16 cellular contexts compared by ENCODE assay signal in genomic region chr17:79391376-79391775, GRCh38.
DNase-seq lines count a peak whose midpoint lies in the region; ATAC-seq, FAIRE-seq and TF ChIP-seq lines count a peak whose summit lies in the region.
"Had no signal": no experiment of that assay in that cellular context is flagged by ENCODE, and none has a peak within 500 bp of the region (broad histone marks: within the 10 kb centered on the region; RNA-seq: fewer than 3 reads in every experiment).

No MANE protein-coding gene starts in this region.

- TF ChIP-seq CTCF in A549 (IDR thresholded peaks at IDR 0.05) (no peak), HCT116 (IDR thresholded peaks at IDR 0.05 in 2 of 3, conservative IDR thresholded peaks at IDR 0.05 in 1 of 3; ENCODE audit: borderline replicate concordance in 1 of 3, insufficient read depth in 1 of 3, low read depth in 2 of 3, low read length in 2 of 3) (no peak), bronchial epithelial cell (IDR thresholded peaks at IDR 0.05; ENCODE audit: insufficient read depth, low read length, severe bottlenecking) (no peak)

- intact Hi-C loops in HCT116 (cut with micrococcal nuclease): loop anchor here (1.0 kb wide), 2 partner anchors 203 to 372 kb away; no protein-coding TSS in a partner anchor

- no peaks in the 10 kb centered on the region for H3K36me3 Mint-ChIP-seq in stimulated activated memory B cell treated with anti-CD40 and anti-IgM and Interleukin-4, amounts not matched to agents 10 μg/mL and 1 μg/mL and 100 μg/mL, for 72 hours
- H3K36me3 Mint-ChIP-seq: CD4-positive, alpha-beta memory T cell had no signal

- no peak overlapping the region for H3K4me3 ChIP-seq in A549
- H3K4me3 ChIP-seq in HCT116 (replicated peaks in 1 of 2; ENCODE audit: low read depth in 1 of 2, low read length in 2 of 2): no peak overlapping the region
- H3K4me3 ChIP-seq in bronchial epithelial cell (ENCODE audit: low read depth, low read length): no peak overlapping the region
- H3K4me3 ChIP-seq: GM12878, GM23338, HAP-1 had no signal

- no peak overlapping the region for H3K27ac ChIP-seq in A549
- H3K27ac ChIP-seq in HCT116 (ENCODE audit: low read depth, low read length): no peak overlapping the region
- H3K27ac ChIP-seq: C4-2B, HL-60 had no signal

- POLR2A ChIA-PET in A549 (lab: Yijun Ruan, JAX) (interaction anchor here (1.5 kb wide), 1 partner anchor 10 kb away, joined by 4 read pairs; no protein-coding TSS in a partner anchor), HCT116 (lab: Charles Lee) (no interaction called here)

- H2AFZ ChIP-seq in HCT116 (ENCODE audit: low read depth, low read length, poor library complexity, severe bottlenecking): no peak overlapping the region

- H3K79me2 ChIP-seq in HCT116 (ENCODE audit: insufficient read depth, low read length): no peaks in the 10 kb centered on the region

- TF ChIP-seq EP300 in A549 (IDR thresholded peaks at IDR 0.05): no peak

- H3K4me1 Mint-ChIP-seq in stimulated activated memory B cell treated with anti-CD40 and anti-IgM and Interleukin-4, amounts not matched to agents 10 μg/mL and 1 μg/mL and 100 μg/mL, for 72 hours: peaks cover 21% of the 10 kb centered on the region

- 66% methylated on average over 11 of the region's 11 CpGs for WGBS in A549 (ENCODE audit: missing lambda C conversion rate)

- no peaks in the 10 kb centered on the region for H3K4me1 ChIP-seq in A549
- H3K4me1 ChIP-seq in HCT116 (ENCODE audit: control insufficient read depth in 1 of 2, insufficient read depth in 2 of 2, low read length in 2 of 2): peaks cover 0 to 8% of the 10 kb centered on the region in 2 experiments; a peak in 1 of 4 replicates
- H3K4me1 ChIP-seq: BE2C, HAP-1 had no signal

- TF ChIP-seq RAD21 in A549 (conservative IDR thresholded peaks at IDR 0.05 in 1 of 2, IDR thresholded peaks at IDR 0.05 in 1 of 2) (no peak), HCT116 (IDR thresholded peaks at IDR 0.05; ENCODE audit: low read depth) (no peak)

- H3K9me2 ChIP-seq in HCT116 (ENCODE audit: insufficient read depth): no peaks in the 10 kb centered on the region

- H3K4me2 ChIP-seq in A549 (no peak overlapping the region), HCT116 (ENCODE audit: low read length) (peak overlapping the region; percentile 52; the same call in 1 of the 2 replicates)
- H3K4me2 ChIP-seq: GM23338 had no signal

- H3K27ac Mint-ChIP-seq in stimulated activated memory B cell treated with anti-CD40 and anti-IgM and Interleukin-4, amounts not matched to agents 10 μg/mL and 1 μg/mL and 100 μg/mL, for 72 hours: peak overlapping the region; percentile 57
- H3K27ac Mint-ChIP-seq: CD4-positive, alpha-beta memory T cell; GM23338 had no signal

- peaks cover 56% of the 10 kb centered on the region for H3K27me3 ChIP-seq in HCT116 (ENCODE audit: insufficient read depth, low read length)
- peaks cover 6% of the 10 kb centered on the region for H3K27me3 ChIP-seq in bronchial epithelial cell (ENCODE audit: control insufficient read depth, insufficient read depth, low read length)

- FAIRE-seq in A549 (lab: Jason Lieb, UNC) (no peak), bronchial epithelial cell (lab: Jason Lieb, UNC) (peak; percentile 86)
- FAIRE-seq: A204.1 had no signal

- H3K9me3 Mint-ChIP-seq in stimulated activated memory B cell treated with anti-CD40 and anti-IgM and Interleukin-4, amounts not matched to agents 10 μg/mL and 1 μg/mL and 100 μg/mL, for 72 hours: no peaks in the 10 kb centered on the region
- H3K9me3 Mint-ChIP-seq: GM23338 had no signal

- H3K27me3 Mint-ChIP-seq in stimulated activated memory B cell treated with anti-CD40 and anti-IgM and Interleukin-4, amounts not matched to agents 10 μg/mL and 1 μg/mL and 100 μg/mL, for 72 hours: peaks cover 58% of the 10 kb centered on the region

- H3K36me3 ChIP-seq in HCT116 (ENCODE audit: control insufficient read depth in 1 of 2, insufficient read depth in 2 of 2, low read length in 2 of 2) (no peaks in the 10 kb centered on the region), bronchial epithelial cell (ENCODE audit: control insufficient read depth, insufficient read depth, low read length) (no peaks in the 10 kb centered on the region)
- H3K36me3 ChIP-seq: BE2C, HAP-1 had no signal

- peak in 1 of 2 experiments; percentile 3; a peak in 2 of 6 replicates for ATAC-seq in A549
- no peak for ATAC-seq in HCT116
- ATAC-seq in stimulated activated memory B cell treated with anti-CD40 and anti-IgM and Interleukin-4, amounts not matched to agents 10 μg/mL and 1 μg/mL and 100 μg/mL, for 72 hours: no peak
- ATAC-seq in HG02588 (IDR thresholded peaks at IDR 0.05; ENCODE audit: unreplicated experiment): no peak

- H3K4me3 Mint-ChIP-seq in stimulated activated memory B cell treated with anti-CD40 and anti-IgM and Interleukin-4, amounts not matched to agents 10 μg/mL and 1 μg/mL and 100 μg/mL, for 72 hours: no peak overlapping the region
- H3K4me3 Mint-ChIP-seq: CD4-positive, alpha-beta memory T cell; GM23338 had no signal

- TF ChIP-seq POLR2A in A549 (IDR thresholded peaks at IDR 0.05; ENCODE audit: low read length) (no peak), HCT116 (IDR thresholded peaks at IDR 0.05; ENCODE audit: borderline replicate concordance, extremely low read depth, insufficient read depth, insufficient read length) (no peak)

- DNase-seq in A549 (ENCODE audit: low read depth in 1 of 2, low spot score in 1 of 2): no peak
- no peak for DNase-seq in HCT116 (ENCODE audit: low read depth, low spot score)
- no peak for DNase-seq in bronchial epithelial cell (ENCODE audit: low read depth)
- DNase-seq in hippocampal formation (lab: John Stamatoyannopoulos, UW): no peak
- no peak for DNase-seq in NCI-H2107 (lab: John Stamatoyannopoulos, UW)
- DNase-seq: DMS79 had no signal

- no peaks in the 10 kb centered on the region for H4K20me1 ChIP-seq in HCT116 (ENCODE audit: insufficient read depth)

- H3K9me3 ChIP-seq in A549 (peaks cover 6% of the 10 kb centered on the region; the same call in 2 of the 3 replicates), HCT116 (ENCODE audit: control insufficient read depth in 1 of 2, insufficient read depth in 1 of 2, low read depth in 1 of 2, low read length in 2 of 2) (no peaks in the 10 kb centered on the region)
- H3K9me3 ChIP-seq: BE2C, HAP-1 had no signal

- RAD21 ChIA-PET in HCT116 (lab: Charles Lee; ENCODE audit: low non-redundant PET in 1 of 2, low total read pairs in 2 of 2, uncharacterized antibody in 2 of 2, unreplicated experiment in 2 of 2): interaction anchor here (0.6 to 2.1 kb wide), 7 partner anchors 203 to 324 kb away, joined by 3 to 17 read pairs (median 5); partner anchors contain the start of gene ENGASE (in 1 of the 2)

- CTCF ChIA-PET in A549 (lab: Yijun Ruan, JAX): interaction anchor here (0.7 to 42.8 kb wide), 96 partner anchors 4 to 498 kb away, joined by 3 to 782 read pairs (median 6); partner anchors contain the start of genes ENGASE and RBFOX3
- CTCF ChIA-PET in HCT116 (lab: Charles Lee): interaction anchor here (0.6 to 7.6 kb wide), 34 partner anchors 10 to 405 kb away, joined by 3 to 126 read pairs (median 6); partner anchors contain the start of gene ENGASE

- no peak overlapping the region for H3K9ac ChIP-seq in HCT116 (ENCODE audit: low read length)

- no TSS peak for BruUV-seq in HCT116 (replicated peaks; lab: Mats Ljungman, UMichigan)

TF ChIP-seq in A549, 52 proteins besides CTCF, POLR2A, EP300 and RAD21:
- 0 out of 2 replicates have a peak, but pooled peaks have one; percentile 5 for TF ChIP-seq RFX5 (IDR thresholded peaks at IDR 0.05)
- TF ChIP-seq ZC3H11A (IDR thresholded peaks at IDR 0.05): no peak
- no peak for TF ChIP-seq EHF (CRISPR knock-in tag; IDR thresholded peaks at IDR 0.05)

TF ChIP-seq in HCT116, 20 proteins besides CTCF, POLR2A, EP300 and RAD21:
- no peak for TF ChIP-seq SIN3A (IDR thresholded peaks at IDR 0.05; ENCODE audit: low read depth)
- TF ChIP-seq SP1 (IDR thresholded peaks at IDR 0.05; ENCODE audit: low read depth): no peak
- no peak for TF ChIP-seq POLR2AphosphoS5 (IDR thresholded peaks at IDR 0.05; ENCODE audit: low read depth, low read length)
- TF ChIP-seq, protein P1, sequence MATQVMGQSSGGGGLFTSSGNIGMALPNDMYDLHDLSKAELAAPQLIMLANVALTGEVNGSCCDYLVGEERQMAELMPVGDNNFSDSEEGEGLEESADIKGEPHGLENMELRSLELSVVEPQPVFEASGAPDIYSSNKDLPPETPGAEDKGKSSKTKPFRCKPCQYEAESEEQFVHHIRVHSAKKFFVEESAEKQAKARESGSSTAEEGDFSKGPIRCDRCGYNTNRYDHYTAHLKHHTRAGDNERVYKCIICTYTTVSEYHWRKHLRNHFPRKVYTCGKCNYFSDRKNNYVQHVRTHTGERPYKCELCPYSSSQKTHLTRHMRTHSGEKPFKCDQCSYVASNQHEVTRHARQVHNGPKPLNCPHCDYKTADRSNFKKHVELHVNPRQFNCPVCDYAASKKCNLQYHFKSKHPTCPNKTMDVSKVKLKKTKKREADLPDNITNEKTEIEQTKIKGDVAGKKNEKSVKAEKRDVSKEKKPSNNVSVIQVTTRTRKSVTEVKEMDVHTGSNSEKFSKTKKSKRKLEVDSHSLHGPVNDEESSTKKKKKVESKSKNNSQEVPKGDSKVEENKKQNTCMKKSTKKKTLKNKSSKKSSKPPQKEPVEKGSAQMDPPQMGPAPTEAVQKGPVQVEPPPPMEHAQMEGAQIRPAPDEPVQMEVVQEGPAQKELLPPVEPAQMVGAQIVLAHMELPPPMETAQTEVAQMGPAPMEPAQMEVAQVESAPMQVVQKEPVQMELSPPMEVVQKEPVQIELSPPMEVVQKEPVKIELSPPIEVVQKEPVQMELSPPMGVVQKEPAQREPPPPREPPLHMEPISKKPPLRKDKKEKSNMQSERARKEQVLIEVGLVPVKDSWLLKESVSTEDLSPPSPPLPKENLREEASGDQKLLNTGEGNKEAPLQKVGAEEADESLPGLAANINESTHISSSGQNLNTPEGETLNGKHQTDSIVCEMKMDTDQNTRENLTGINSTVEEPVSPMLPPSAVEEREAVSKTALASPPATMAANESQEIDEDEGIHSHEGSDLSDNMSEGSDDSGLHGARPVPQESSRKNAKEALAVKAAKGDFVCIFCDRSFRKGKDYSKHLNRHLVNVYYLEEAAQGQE (IDR thresholded peaks at IDR 0.05; ENCODE audit: low read depth): no peak
- no peak for TF ChIP-seq ATF3 (IDR thresholded peaks at IDR 0.05)
- TF ChIP-seq EZH2phosphoT487 (IDR thresholded peaks at IDR 0.05; ENCODE audit: borderline replicate concordance): no peak
- TF ChIP-seq SRF (IDR thresholded peaks at IDR 0.05; ENCODE audit: low read depth): no peak
- TF ChIP-seq ELF1 (IDR thresholded peaks at IDR 0.05; ENCODE audit: borderline replicate concordance, low read depth): no peak
- TF ChIP-seq EGR1 (IDR thresholded peaks at IDR 0.05; ENCODE audit: low read depth): no peak
- TF ChIP-seq TCF7L2 (IDR thresholded peaks at IDR 0.05; ENCODE audit: borderline replicate concordance, extremely low read depth, insufficient read depth, insufficient read length): no peak
